ENCODE assay signal across 9 cellular contexts in the genomic region with DNA sequence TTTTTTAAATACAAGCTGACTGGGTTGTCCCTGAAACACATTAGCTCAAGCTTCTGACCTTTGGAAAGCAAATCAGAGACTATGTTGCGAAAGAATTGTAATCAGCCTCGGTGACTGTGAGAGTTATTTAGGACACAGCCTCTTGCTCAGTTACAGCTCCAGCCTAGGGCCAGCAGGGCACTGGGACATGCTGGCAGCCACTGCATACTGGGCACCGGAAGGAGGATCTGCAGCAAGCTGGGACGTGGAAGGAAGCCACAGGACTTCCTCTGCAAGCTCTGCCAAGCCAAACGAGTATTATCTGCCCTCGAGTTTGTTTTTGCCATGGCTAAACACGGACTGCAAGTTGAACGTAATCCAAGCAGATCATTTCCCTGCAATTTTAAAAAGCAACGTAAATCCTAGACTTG. TPM values are rescaled to one million over a fixed set of nuclear protein-coding genes. Genes with fewer than 3 reads are reported as not detected.
A peak's percentile ranks its signal among the peaks of the same experiment; 100 is the strongest.
DNase-seq lines count a peak whose midpoint lies in the region; ATAC-seq, FAIRE-seq and TF ChIP-seq lines count a peak whose summit lies in the region.
"Had no signal": no experiment of that assay in that cellular context is flagged by ENCODE, and none has a peak within 500 bp of the region (broad histone marks: within the 10 kb centered on the region; RNA-seq: fewer than 3 reads in every experiment).

No MANE protein-coding gene starts in this region.

- H3K4me3 ChIP-seq in A549, result 0 out of 3 replicates have a peak overlapping the region, but pooled peaks have one; percentile 12
- peak overlapping the region in 1 of 4 donors; percentile 17 for H3K4me3 ChIP-seq in Peyer's patch
- H3K4me3 ChIP-seq: cardiac muscle cell had no signal

- peak; percentile 80 to 86 for DNase-seq in A549 (ENCODE audit: low read depth in 1 of 2, low spot score in 1 of 2)
- peak; percentile 53 for DNase-seq in GM04503 (ENCODE audit: low read depth)
- DNase-seq in Peyer's patch, result peak in 2 of 3 donors; percentile 80 to 87
- peak; percentile 97 for DNase-seq in cerebellar cortex (ENCODE audit: low spot score)
- DNase-seq in left lobe of liver (ENCODE audit: low spot score), result peak; percentile 97
- peak; percentile 69 for DNase-seq in superior temporal gyrus (ENCODE audit: extremely low spot score)
- no peak for DNase-seq in GM19238 (ENCODE audit: insufficient read length, low spot score)
- no peak for DNase-seq in type B pancreatic cell (ENCODE audit: extremely low spot score, unreplicated experiment)

- no peaks in the 10 kb centered on the region for H3K36me3 ChIP-seq in Peyer's patch
- H3K36me3 ChIP-seq: cardiac muscle cell had no signal

- no peaks in the 10 kb centered on the region for H3K36me3 Mint-ChIP-seq in type B pancreatic cell

- no peaks in the 10 kb centered on the region for H3K9me3 ChIP-seq in A549
- no peaks in the 10 kb centered on the region for H3K9me3 ChIP-seq in Peyer's patch

- peak overlapping the region; percentile 85 to 88 for H3K27ac ChIP-seq in A549
- peak overlapping the region; percentile 30 to 87 (median 58) for H3K27ac ChIP-seq in Peyer's patch
- H3K27ac ChIP-seq: cardiac muscle cell had no signal

- H3K4me1 ChIP-seq in A549, result peaks cover 51% of the 10 kb centered on the region
- peaks cover 0 to 39% (median 5%) of the 10 kb centered on the region in 4 donors for H3K4me1 ChIP-seq in Peyer's patch

- H3K4me3 Mint-ChIP-seq in type B pancreatic cell, result no peak overlapping the region

- H3K27ac Mint-ChIP-seq in type B pancreatic cell, result no peak overlapping the region

- TF ChIP-seq RAD21 in A549 (conservative IDR thresholded peaks at IDR 0.05 in 1 of 2, IDR thresholded peaks at IDR 0.05 in 1 of 2), result peak; percentile 7 to 23; a peak in 2 of 5 replicates

- H3K27me3 Mint-ChIP-seq in type B pancreatic cell, result peaks cover 3% of the 10 kb centered on the region

- FAIRE-seq in A549 (lab: Jason Lieb, UNC), result no peak

- no peaks in the 10 kb centered on the region for H3K9me3 Mint-ChIP-seq in type B pancreatic cell

- POLR2A ChIA-PET in A549 (lab: Yijun Ruan, JAX), result interaction anchor here (0.5 to 3.5 kb wide), 11 partner anchors 8 to 63 kb away, joined by 3 to 16 read pairs (median 7); a partner anchor contains a TSS

- no peak for TF ChIP-seq EP300 in A549 (IDR thresholded peaks at IDR 0.05)

- CTCF ChIA-PET in A549 (lab: Yijun Ruan, JAX), result interaction anchor here (0.6 to 3.8 kb wide), 9 partner anchors 11 to 171 kb away, joined by 3 to 29 read pairs (median 4); no protein-coding TSS in a partner anchor

- TF ChIP-seq POLR2A in A549 (IDR thresholded peaks at IDR 0.05; ENCODE audit: low read length) (peak; percentile 43), Peyer's patch (IDR thresholded peaks at IDR 0.05) (peak; percentile 36 to 68)

- H3K4me2 ChIP-seq in A549, result peak overlapping the region; percentile 77

- 2% methylated on average over 9 of the region's 9 CpGs for WGBS in A549 (ENCODE audit: missing lambda C conversion rate)

- no peaks in the 10 kb centered on the region for H3K27me3 ChIP-seq in Peyer's patch
- H3K27me3 ChIP-seq: cardiac muscle cell had no signal

- peak; percentile 85 to 91 for ATAC-seq in A549
- ATAC-seq in left lobe of liver, result peak; percentile 93

- TF ChIP-seq CTCF in A549 (IDR thresholded peaks at IDR 0.05), result no peak
- TF ChIP-seq CTCF in Peyer's patch (IDR thresholded peaks at IDR 0.05), result peak in 3 of 6 experiments; percentile 20 to 47 (median 38)
- TF ChIP-seq CTCF in type B pancreatic cell (conservative IDR thresholded peaks at IDR 0.05), result no peak

- H3K4me1 Mint-ChIP-seq in type B pancreatic cell (ENCODE audit: unreplicated experiment), result no peaks in the 10 kb centered on the region

TF ChIP-seq in A549, 52 proteins besides CTCF, POLR2A, EP300 and RAD21 (continues in another document):
- no peak for TF ChIP-seq ZC3H11A (IDR thresholded peaks at IDR 0.05)
- TF ChIP-seq MYC (IDR thresholded peaks at IDR 0.05; ENCODE audit: borderline replicate concordance, low read length), result no peak
- TF ChIP-seq JUN (IDR thresholded peaks at IDR 0.05), result peak; percentile 15 to 46; a peak in 1 of 5 replicates
- TF ChIP-seq, protein P1, sequence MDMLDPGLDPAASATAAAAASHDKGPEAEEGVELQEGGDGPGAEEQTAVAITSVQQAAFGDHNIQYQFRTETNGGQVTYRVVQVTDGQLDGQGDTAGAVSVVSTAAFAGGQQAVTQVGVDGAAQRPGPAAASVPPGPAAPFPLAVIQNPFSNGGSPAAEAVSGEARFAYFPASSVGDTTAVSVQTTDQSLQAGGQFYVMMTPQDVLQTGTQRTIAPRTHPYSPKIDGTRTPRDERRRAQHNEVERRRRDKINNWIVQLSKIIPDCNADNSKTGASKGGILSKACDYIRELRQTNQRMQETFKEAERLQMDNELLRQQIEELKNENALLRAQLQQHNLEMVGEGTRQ (IDR thresholded peaks at IDR 0.05), result no peak
- TF ChIP-seq HEYL (CRISPR knock-in tag; IDR thresholded peaks at IDR 0.05), result no peak
- no peak for TF ChIP-seq CHD4 (IDR thresholded peaks at IDR 0.05; ENCODE audit: borderline replicate concordance)
- TF ChIP-seq, protein P2, sequence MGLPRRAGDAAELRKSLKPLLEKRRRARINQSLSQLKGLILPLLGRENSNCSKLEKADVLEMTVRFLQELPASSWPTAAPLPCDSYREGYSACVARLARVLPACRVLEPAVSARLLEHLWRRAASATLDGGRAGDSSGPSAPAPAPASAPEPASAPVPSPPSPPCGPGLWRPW (IDR thresholded peaks at IDR 0.05), result no peak
- no peak for TF ChIP-seq TP53 (CRISPR knock-in tag; IDR thresholded peaks at IDR 0.05)
- no peak for TF ChIP-seq JUNB (IDR thresholded peaks at IDR 0.05)
- TF ChIP-seq NFE2L2 (conservative IDR thresholded peaks at IDR 0.05; ENCODE audit: low read length), result no peak
- TF ChIP-seq SREBF2 (IDR thresholded peaks at IDR 0.05), result no peak
- TF ChIP-seq FOSB (CRISPR knock-in tag; IDR thresholded peaks at IDR 0.05), result no peak
- TF ChIP-seq TFCP2L1 (CRISPR knock-in tag; IDR thresholded peaks at IDR 0.05), result no peak
- TF ChIP-seq, protein P3, sequence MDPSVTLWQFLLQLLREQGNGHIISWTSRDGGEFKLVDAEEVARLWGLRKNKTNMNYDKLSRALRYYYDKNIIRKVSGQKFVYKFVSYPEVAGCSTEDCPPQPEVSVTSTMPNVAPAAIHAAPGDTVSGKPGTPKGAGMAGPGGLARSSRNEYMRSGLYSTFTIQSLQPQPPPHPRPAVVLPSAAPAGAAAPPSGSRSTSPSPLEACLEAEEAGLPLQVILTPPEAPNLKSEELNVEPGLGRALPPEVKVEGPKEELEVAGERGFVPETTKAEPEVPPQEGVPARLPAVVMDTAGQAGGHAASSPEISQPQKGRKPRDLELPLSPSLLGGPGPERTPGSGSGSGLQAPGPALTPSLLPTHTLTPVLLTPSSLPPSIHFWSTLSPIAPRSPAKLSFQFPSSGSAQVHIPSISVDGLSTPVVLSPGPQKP (IDR thresholded peaks at IDR 0.05; ENCODE audit: low read depth, low read length), result no peak
- TF ChIP-seq CBX2 (IDR thresholded peaks at IDR 0.05; ENCODE audit: borderline replicate concordance, low read depth), result no peak
- TF ChIP-seq RCOR1 (IDR thresholded peaks at IDR 0.05; ENCODE audit: low read depth, low read length), result no peak
- no peak for TF ChIP-seq HOXB13 (CRISPR knock-in tag; IDR thresholded peaks at IDR 0.05; ENCODE audit: low read depth)
- TF ChIP-seq, protein P4, sequence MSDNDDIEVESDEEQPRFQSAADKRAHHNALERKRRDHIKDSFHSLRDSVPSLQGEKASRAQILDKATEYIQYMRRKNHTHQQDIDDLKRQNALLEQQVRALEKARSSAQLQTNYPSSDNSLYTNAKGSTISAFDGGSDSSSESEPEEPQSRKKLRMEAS (IDR thresholded peaks at IDR 0.05), result peak; percentile 62
- TF ChIP-seq HDAC2 (IDR thresholded peaks at IDR 0.05), result no peak
- TF ChIP-seq CBX8 (IDR thresholded peaks at IDR 0.05), result no peak
- no peak for TF ChIP-seq BHLHE40 (IDR thresholded peaks at IDR 0.05; ENCODE audit: low read depth, low read length)
- TF ChIP-seq RARB (CRISPR knock-in tag; IDR thresholded peaks at IDR 0.05), result no peak
- TF ChIP-seq RFX5 (IDR thresholded peaks at IDR 0.05), result no peak
- TF ChIP-seq NR3C1 (IDR thresholded peaks at IDR 0.05), result no peak
- TF ChIP-seq FOXS1 (CRISPR knock-in tag; IDR thresholded peaks at IDR 0.05), result no peak
- no peak for TF ChIP-seq NPAS2 (CRISPR knock-in tag; IDR thresholded peaks at IDR 0.05; ENCODE audit: borderline replicate concordance)
- no peak for TF ChIP-seq EHMT2 (IDR thresholded peaks at IDR 0.05; ENCODE audit: low read depth)
- no peak for TF ChIP-seq MAFK (IDR thresholded peaks at IDR 0.05; ENCODE audit: partially characterized antibody)

RNA-seq across cellular contexts. Expression of a gene that starts 24.4 kb away (rescaled TPM):
- 86.5 and 90.2 TPM in 2 replicates for polyA plus RNA-seq in A549 (2011; rRNA removed)
- polyA plus RNA-seq in A549 (2012; cell fraction: cytosol; rRNA removed), result 40.8 and 42.1 TPM in 2 replicates
- polyA plus RNA-seq in A549 (2012; cell fraction: nucleus; rRNA removed), result 64.5 and 70.3 TPM in 2 replicates
- 72.2 to 90.0 TPM (median 80.6 TPM) in 3 replicates for polyA plus RNA-seq in A549 (2017; fragmentation: RNase III; extraction: RNeasy Plus Mini Kit Qiagen cat#74134 plus additional on column Dnase treatment)
- polyA minus RNA-seq in A549 (2011; rRNA and poly(A)+ RNA removed), result 183 and 220 TPM in 2 replicates
- 100 to 1,000 TPM; 120 to 220 (median 176) TPM for total RNA-seq in Peyer's patch
- total RNA-seq in left lobe of liver, result 114 TPM
- 169 and 262 TPM in 2 replicates for total RNA-seq in type B pancreatic cell (ENCODE audit: low replicate concordance)

RNA-seq across cellular contexts. Expression of a gene that starts 41.3 kb away (rescaled TPM):
- 309 and 365 TPM in 2 replicates for polyA plus RNA-seq in A549 (2011; rRNA removed)
- 217 TPM in 2 replicates for polyA plus RNA-seq in A549 (2012; cell fraction: cytosol; rRNA removed)
- polyA plus RNA-seq in A549 (2012; cell fraction: nucleus; rRNA removed), result 88.8 and 136 TPM in 2 replicates
- 304 to 324 TPM (median 312 TPM) in 3 replicates for polyA plus RNA-seq in A549 (2017; fragmentation: RNase III; extraction: RNeasy Plus Mini Kit Qiagen cat#74134 plus additional on column Dnase treatment)
- polyA minus RNA-seq in A549 (2011; rRNA and poly(A)+ RNA removed), result 143 and 152 TPM in 2 replicates
- total RNA-seq in Peyer's patch, result 100 to 1,000 TPM; 191 to 261 (median 231) TPM
- 205 TPM for total RNA-seq in left lobe of liver
- 238 and 260 TPM in 2 replicates for total RNA-seq in type B pancreatic cell (ENCODE audit: low replicate concordance)

RNA-seq across cellular contexts. Expression of a gene that starts 53.7 kb away (rescaled TPM):
- polyA plus RNA-seq in A549 (2011; rRNA removed) (35.2 and 38.3 TPM in 2 replicates), A549 (2017; fragmentation: RNase III; extraction: RNeasy Plus Mini Kit Qiagen cat#74134 plus additional on column Dnase treatment) (38.1 to 40.1 TPM (median 39.9 TPM) in 3 replicates)
- 37.2 and 39.2 TPM in 2 replicates for polyA plus RNA-seq in A549 (2012; cell fraction: cytosol; rRNA removed)
- 18.9 and 27.4 TPM in 2 replicates for polyA plus RNA-seq in A549 (2012; cell fraction: nucleus; rRNA removed)
- polyA minus RNA-seq in A549 (2011; rRNA and poly(A)+ RNA removed), result 11.3 and 14.4 TPM in 2 replicates
- total RNA-seq in Peyer's patch (10 to 100 TPM; 22.2 to 29.7 (median 24.2) TPM), left lobe of liver (19.1 TPM), type B pancreatic cell (ENCODE audit: low replicate concordance) (33.2 and 34.9 TPM in 2 replicates)

Comparison
In these comparisons a context has a peak if more than half of its experiments do, and no peak if none do; other contexts are left out.
1. DNase-seq: peak in A549 (2 of 2), GM04503 (single experiment), Peyer's patch (2 of 3), cerebellar cortex (single experiment), left lobe of liver (single experiment) and superior temporal gyrus (single experiment); none in GM19238 (single experiment) and type B pancreatic cell (single experiment).